ENCODE assay signal across 21 cellular contexts in genomic region chr3:77373619-77374018, GRCh38.
"Had no signal": no experiment of that assay in that cellular context is flagged by ENCODE, and none has a peak within 500 bp of the region (broad histone marks: within the 10 kb centered on the region; RNA-seq: fewer than 3 reads in every experiment).

No MANE protein-coding gene starts in this region.

- H3K4me3 ChIP-seq: colonic mucosa, left ventricle myocardium inferior, lower lobe of right lung, psoas muscle, right lobe of liver, suprapubic skin, thyroid gland had no signal

- H3K27me3 Mint-ChIP-seq: memory B cell, naive B cell, type B pancreatic cell had no signal

- ATAC-seq: lower lobe of right lung; psoas muscle; right lobe of liver; stimulated activated effector memory CD8-positive, alpha-beta T cell treated with anti-CD3 and anti-CD28 coated beads, Interleukin-12 subunit alpha, Interleukin-12 subunit beta, amount 100 ng/mL, for 72 hours; stimulated activated naive CD8-positive, alpha-beta T cell treated with anti-CD3 and anti-CD28 coated beads, Interleukin-15, Interleukin-2, amounts not matched to agents 100 U/mL and 50 U/mL, for 24 hours had no signal

- H3K36me3 Mint-ChIP-seq: immature natural killer cell; memory B cell; naive B cell; stimulated activated effector memory CD8-positive, alpha-beta T cell treated with anti-CD3 and anti-CD28 coated beads, Interleukin-12 subunit alpha, Interleukin-12 subunit beta, amount 100 ng/mL, for 72 hours; type B pancreatic cell had no signal

- H3K27ac Mint-ChIP-seq: immature natural killer cell; memory B cell; naive B cell; nephron progenitor cell; stimulated activated effector memory CD8-positive, alpha-beta T cell treated with anti-CD3 and anti-CD28 coated beads, Interleukin-12 subunit alpha, Interleukin-12 subunit beta, amount 100 ng/mL, for 72 hours; type B pancreatic cell had no signal

- H3K4me1 Mint-ChIP-seq: immature natural killer cell; memory B cell; naive B cell; nephron progenitor cell; stimulated activated effector memory CD8-positive, alpha-beta T cell treated with anti-CD3 and anti-CD28 coated beads, Interleukin-12 subunit alpha, Interleukin-12 subunit beta, amount 100 ng/mL, for 72 hours had no signal

- H3K4me1 ChIP-seq: colonic mucosa, left ventricle myocardium inferior, lower lobe of right lung, psoas muscle, right lobe of liver, suprapubic skin, thyroid gland had no signal

- H3K27me3 ChIP-seq: colonic mucosa, neutrophil, right lobe of liver, suprapubic skin, thyroid gland had no signal

- H3K9me3 ChIP-seq: colonic mucosa, left ventricle myocardium inferior, lower lobe of right lung, neutrophil, psoas muscle, right lobe of liver, suprapubic skin, thyroid gland had no signal

- H3K4me3 Mint-ChIP-seq: immature natural killer cell; memory B cell; naive B cell; nephron progenitor cell; stimulated activated effector memory CD8-positive, alpha-beta T cell treated with anti-CD3 and anti-CD28 coated beads, Interleukin-12 subunit alpha, Interleukin-12 subunit beta, amount 100 ng/mL, for 72 hours; type B pancreatic cell had no signal

- H3K27ac ChIP-seq: colonic mucosa, left ventricle myocardium inferior, lower lobe of right lung, neutrophil, psoas muscle, right lobe of liver, suprapubic skin, thyroid gland had no signal

- H3K36me3 ChIP-seq: colonic mucosa, left ventricle myocardium inferior, lower lobe of right lung, neutrophil, right lobe of liver, suprapubic skin, thyroid gland had no signal

- H3K9me3 Mint-ChIP-seq: nephron progenitor cell, type B pancreatic cell had no signal

- DNase-seq: colonic mucosa; dermis blood vessel endothelial cell; foreskin melanocyte; immature natural killer cell; left ventricle myocardium inferior; lower lobe of right lung; midbrain; naive B cell; nephron progenitor cell; psoas muscle; retina; right lobe of liver; stimulated activated CD4-positive, alpha-beta T cell treated with anti-CD3 and anti-CD28 coated beads, Interleukin-4, amount 100 ng/mL, for 1 hour; stimulated activated CD8-positive, alpha-beta memory T cell treated with anti-CD3 and anti-CD28 coated beads, Interleukin-4, amount 100 ng/mL, for 48 hours; stimulated activated naive CD8-positive, alpha-beta T cell treated with anti-CD3 and anti-CD28 coated beads, Interleukin-15, Interleukin-2, amounts not matched to agents 100 U/mL and 50 U/mL, for 24 hours; thyroid gland had no signal
